In the genomic region with DNA sequence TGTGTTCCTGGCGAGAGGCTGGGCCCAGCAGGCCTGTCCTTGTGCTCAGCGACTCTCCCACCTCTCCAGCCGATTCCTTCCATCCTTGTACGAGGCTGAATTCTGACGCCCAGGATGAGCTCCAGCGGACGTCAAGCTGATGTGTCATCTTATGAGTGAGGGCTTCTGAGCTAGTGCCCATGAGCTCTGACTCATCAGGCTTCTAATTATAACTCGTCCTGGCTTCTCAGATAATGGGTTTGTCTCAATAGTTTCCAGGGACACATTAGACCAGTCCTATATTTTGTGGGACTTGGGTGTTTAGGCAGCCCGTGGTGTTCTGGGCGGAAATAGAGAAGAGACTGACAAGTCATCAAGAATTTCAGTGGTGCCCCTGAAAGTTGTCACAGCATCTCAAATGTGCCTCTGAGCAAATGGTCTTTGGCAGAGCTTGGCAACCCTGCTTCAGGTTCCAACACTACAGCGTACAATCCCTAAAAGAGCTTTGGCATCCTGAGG, we compare ENCODE assay signal across 9 cellular contexts.
DNase-seq lines count a peak whose midpoint lies in the region; ATAC-seq lines count a peak whose summit lies in the region.
"Had no signal": no experiment of that assay in that cellular context is flagged by ENCODE, and none has a peak within 500 bp of the region (broad histone marks: within the 10 kb centered on the region; RNA-seq: fewer than 3 reads in every experiment).

No MANE protein-coding gene starts in this region.

- peak overlapping the region; percentile 93 for H3K27ac Mint-ChIP-seq in activated naive CD4-positive, alpha-beta T cell treated with anti-CD3 and anti-CD28 coated beads for 36 hours
- H3K27ac Mint-ChIP-seq in T-helper 17 cell: peak overlapping the region; percentile 91

- H3K9me3 ChIP-seq in T-helper 17 cell (ENCODE audit: control insufficient read depth, low read length, poor library complexity, severe bottlenecking): no peaks in the 10 kb centered on the region
- H3K9me3 ChIP-seq: right lobe of liver had no signal

- no peaks in the 10 kb centered on the region for H3K36me3 Mint-ChIP-seq in activated naive CD4-positive, alpha-beta T cell treated with anti-CD3 and anti-CD28 coated beads for 36 hours (ENCODE audit: low read depth)
- H3K36me3 Mint-ChIP-seq in T-helper 17 cell (ENCODE audit: low read depth): peaks cover 5% of the 10 kb centered on the region

- peak; percentile 55 for DNase-seq in activated naive CD4-positive, alpha-beta T cell treated with anti-CD3 and anti-CD28 coated beads for 36 hours
- no peak for DNase-seq in activated naive CD4-positive, alpha-beta T cell (lab: John Stamatoyannopoulos, UW)
- DNase-seq in T-helper 17 cell (peak in 1 of 3 donors; percentile 30), epithelial cell of prostate (ENCODE audit: low read depth, low spot score) (peak; percentile 87), pons (ENCODE audit: low spot score) (peak; percentile 34), NCI-H2196 (lab: John Stamatoyannopoulos, UW; ENCODE audit: unreplicated experiment) (no peak)
- DNase-seq: right lobe of liver had no signal

- H3K4me1 Mint-ChIP-seq in activated naive CD4-positive, alpha-beta T cell treated with anti-CD3 and anti-CD28 coated beads for 36 hours (ENCODE audit: low read depth): peaks cover 44% of the 10 kb centered on the region
- peaks cover 33% of the 10 kb centered on the region for H3K4me1 Mint-ChIP-seq in T-helper 17 cell

- ATAC-seq in T-helper 17 cell (peak; percentile 72), HG03378 (IDR thresholded peaks at IDR 0.05; ENCODE audit: unreplicated experiment) (no peak), GM21381 (IDR thresholded peaks at IDR 0.05; ENCODE audit: unreplicated experiment) (no peak)

- peak overlapping the region; percentile 84 for H3K27ac ChIP-seq in epithelial cell of prostate
- H3K27ac ChIP-seq: right lobe of liver had no signal

- H3K9me3 Mint-ChIP-seq in activated naive CD4-positive, alpha-beta T cell treated with anti-CD3 and anti-CD28 coated beads for 36 hours: peaks cover 5% of the 10 kb centered on the region

- intact Hi-C loops in activated naive CD4-positive, alpha-beta T cell treated with anti-CD3 and anti-CD28 coated beads for 36 hours (cut with micrococcal nuclease): loop anchor here (1.0 kb wide), 6 partner anchors 10 to 136 kb away; no protein-coding TSS in a partner anchor

- no peaks in the 10 kb centered on the region for H3K27me3 Mint-ChIP-seq in activated naive CD4-positive, alpha-beta T cell treated with anti-CD3 and anti-CD28 coated beads for 36 hours (ENCODE audit: low read depth)
- no peaks in the 10 kb centered on the region for H3K27me3 Mint-ChIP-seq in T-helper 17 cell

- CTCF ChIA-PET in activated naive CD4-positive, alpha-beta T cell treated with anti-CD3 and anti-CD28 coated beads for 36 hours (lab: Charles Lee): interaction anchor here (0.6 to 1.3 kb wide), 5 partner anchors 10 to 318 kb away, joined by 3 to 5 read pairs (median 4); no protein-coding TSS in a partner anchor

- H3K4me3 Mint-ChIP-seq in activated naive CD4-positive, alpha-beta T cell treated with anti-CD3 and anti-CD28 coated beads for 36 hours: peak overlapping the region; percentile 59
- peak overlapping the region; percentile 74 for H3K4me3 Mint-ChIP-seq in T-helper 17 cell

Comparison
In these comparisons a context has a peak if more than half of its experiments do, and no peak if none do; other contexts are left out.
1. DNase-seq: peak in activated naive CD4-positive, alpha-beta T cell treated with anti-CD3 and anti-CD28 coated beads for 36 hours (single experiment), epithelial cell of prostate (single experiment) and pons (single experiment); none in activated naive CD4-positive, alpha-beta T cell (0 of 4) and NCI-H2196 (single experiment).